In the genomic region with DNA sequence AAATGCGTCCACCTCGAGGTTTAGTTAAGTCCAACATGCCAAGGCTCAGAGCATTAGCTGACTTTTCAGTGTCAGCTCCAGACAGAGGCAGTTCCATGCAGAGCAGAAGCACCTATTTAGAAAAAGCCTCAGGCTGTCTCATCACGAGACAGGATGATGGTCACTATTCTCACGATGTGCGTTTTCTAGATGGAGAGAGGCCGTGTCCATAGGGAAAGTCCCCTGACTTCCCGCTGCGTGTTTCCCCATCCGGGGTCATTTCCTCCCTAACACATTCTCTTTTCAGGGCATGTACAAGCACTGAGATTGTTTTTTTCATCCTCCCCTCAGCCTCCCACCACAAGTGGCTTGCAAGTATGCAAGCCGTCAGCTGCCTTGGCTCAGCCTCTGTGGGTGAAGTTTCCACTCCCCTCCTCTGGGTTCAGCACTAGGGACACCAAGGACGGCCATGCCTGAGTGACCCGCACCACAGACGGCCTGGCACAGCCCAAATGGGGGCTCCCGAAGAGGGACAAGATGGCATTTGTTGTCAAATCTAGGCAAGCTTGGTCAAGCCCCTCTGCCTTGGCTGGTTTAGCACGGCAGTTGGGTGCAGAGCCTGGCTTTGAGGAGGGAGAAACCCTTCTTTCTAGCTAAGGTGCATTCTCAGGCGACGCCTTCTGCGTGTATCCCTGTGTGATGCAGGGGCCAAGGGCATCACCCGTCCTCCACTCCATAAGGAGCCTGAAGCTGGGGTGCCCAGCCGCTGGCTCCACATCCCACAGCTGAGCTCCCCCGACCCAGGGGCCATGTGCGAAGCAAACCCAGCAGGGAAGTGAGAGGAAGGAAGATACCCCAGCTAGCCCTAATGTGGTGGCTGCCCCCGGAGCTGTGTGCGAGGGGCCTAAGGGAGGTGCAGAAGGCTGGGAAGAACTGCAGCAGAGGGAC, we compare ENCODE assay signal across 27 cellular contexts. TPM values are rescaled to one million over a fixed set of nuclear protein-coding genes. Genes with fewer than 3 reads are reported as not detected.
DNase-seq lines count a peak whose midpoint lies in the region; ATAC-seq and TF ChIP-seq lines count a peak whose summit lies in the region.
"Had no signal": no experiment of that assay in that cellular context is flagged by ENCODE, and none has a peak within 500 bp of the region (broad histone marks: within the 10 kb centered on the region; RNA-seq: fewer than 3 reads in every experiment).

No MANE protein-coding gene starts in this region.

- H4K20me1 ChIP-seq in IMR-90 (ENCODE audit: insufficient read depth, low read length) (no peaks in the 10 kb centered on the region), osteoblast (ENCODE audit: insufficient read depth, low read length) (no peaks in the 10 kb centered on the region)

- no peak overlapping the region for H3K18ac ChIP-seq in IMR-90 (ENCODE audit: low read depth, low read length)

- intact Hi-C loops in IMR-90 (cut with micrococcal nuclease): no loop called here
- intact Hi-C loops in esophagus squamous epithelium (cut with DNase I): no loop called here

- no peak for TF ChIP-seq RAD21 in IMR-90 (IDR thresholded peaks at IDR 0.05; ENCODE audit: low read length)

- in situ Hi-C loops in IMR-90 (cut with MboI; ENCODE audit: low sequenced_read_pairs): no loop called here

- H3K27ac ChIP-seq in 22Rv1: peak overlapping the region; percentile 50; the same call in 1 of the 2 replicates
- H3K27ac ChIP-seq in IMR-90 (ENCODE audit: insufficient read depth, low read length): no peak overlapping the region
- H3K27ac ChIP-seq in esophagus squamous epithelium: peak overlapping the region; percentile 37 to 92 (median 63)
- no peak overlapping the region for H3K27ac ChIP-seq in osteoblast (ENCODE audit: low read depth, low read length)
- H3K27ac ChIP-seq: ascending aorta, colonic mucosa had no signal

- TF ChIP-seq CTCF in 22Rv1 (IDR thresholded peaks at IDR 0.05) (no peak), IMR-90 (conservative IDR thresholded peaks at IDR 0.05; ENCODE audit: low read depth, low read length) (no peak), esophagus squamous epithelium (IDR thresholded peaks at IDR 0.05) (no peak), osteoblast (IDR thresholded peaks at IDR 0.05; ENCODE audit: extremely low read depth, low read depth, low read length) (no peak)

- H3K14ac ChIP-seq in IMR-90 (replicated peaks; ENCODE audit: low read depth, low read length): no peak overlapping the region

- H3K9me1 ChIP-seq in IMR-90 (ENCODE audit: insufficient read depth, low read length): peaks cover 12% of the 10 kb centered on the region; the same call in 1 of the 2 replicates

- H2AFZ ChIP-seq in IMR-90 (replicated peaks; ENCODE audit: low read length, poor library complexity) (no peak overlapping the region), osteoblast (ENCODE audit: low read length) (no peak overlapping the region)

- no peaks in the 10 kb centered on the region for H3K36me3 ChIP-seq in IMR-90 (ENCODE audit: control insufficient read depth, insufficient read depth, low read length)
- no peaks in the 10 kb centered on the region for H3K36me3 ChIP-seq in esophagus squamous epithelium
- no peaks in the 10 kb centered on the region for H3K36me3 ChIP-seq in osteoblast (ENCODE audit: insufficient read depth, low read length)
- H3K36me3 ChIP-seq: ascending aorta, colonic mucosa had no signal

- H3K23ac ChIP-seq in IMR-90 (ENCODE audit: low read depth, low read length): no peak overlapping the region

- dilution Hi-C loops in IMR-90 (cut with HindIII; ENCODE audit: low sequenced_read_pairs, unreplicated experiment): no loop called here

- TF ChIP-seq POLR2A in IMR-90 (IDR thresholded peaks at IDR 0.05; ENCODE audit: low read depth, low read length) (no peak), esophagus squamous epithelium (IDR thresholded peaks at IDR 0.05) (no peak)

- H4K8ac ChIP-seq in IMR-90 (ENCODE audit: low read depth in 2 of 2, low read length in 2 of 2): no peak overlapping the region

- no peak for ATAC-seq in IMR-90 (ENCODE audit: low read depth)
- ATAC-seq in HG03095 (IDR thresholded peaks at IDR 0.05; ENCODE audit: unreplicated experiment): no peak
- ATAC-seq: CD8-positive, alpha-beta T cell had no signal

- H3K79me1 ChIP-seq in IMR-90 (ENCODE audit: low read depth in 1 of 2, low read length in 2 of 2): no peaks in the 10 kb centered on the region

- no peak overlapping the region for H3K4ac ChIP-seq in IMR-90 (ENCODE audit: low read depth, low read length)

- no peak overlapping the region for H4K5ac ChIP-seq in IMR-90 (ENCODE audit: low read depth, low read length)

- peaks cover 50% of the 10 kb centered on the region for H3K27me3 ChIP-seq in IMR-90 (ENCODE audit: control insufficient read depth, insufficient read depth, low read length)
- H3K27me3 ChIP-seq in esophagus squamous epithelium: no peaks in the 10 kb centered on the region
- peaks cover 28% of the 10 kb centered on the region for H3K27me3 ChIP-seq in osteoblast (ENCODE audit: insufficient read depth, low read length)
- H3K27me3 ChIP-seq: ascending aorta, colonic mucosa had no signal

- no peaks in the 10 kb centered on the region for H3K79me2 ChIP-seq in osteoblast (ENCODE audit: insufficient read depth, low read length)

- H3K9ac ChIP-seq in IMR-90 (ENCODE audit: low read depth, low read length): no peak overlapping the region

- no peak overlapping the region for H2BK120ac ChIP-seq in IMR-90 (ENCODE audit: low read depth, low read length)

- no peak overlapping the region for H2BK15ac ChIP-seq in IMR-90 (ENCODE audit: low read depth, low read length)

- no peak overlapping the region for H3K56ac ChIP-seq in IMR-90 (ENCODE audit: extremely low read depth, insufficient read depth, low read length)

- CTCF ChIA-PET in IMR-90 (lab: Yijun Ruan, JAX): no interaction called here

- H2BK5ac ChIP-seq in IMR-90 (ENCODE audit: low read depth, low read length, poor library complexity, severe bottlenecking): no peak overlapping the region

- no peak overlapping the region for H2BK20ac ChIP-seq in IMR-90 (ENCODE audit: low read depth, low read length)

- H4K91ac ChIP-seq in IMR-90 (ENCODE audit: insufficient read depth, low read depth, low read length): no peak overlapping the region

- H3K4me1 ChIP-seq in IMR-90 (ENCODE audit: control insufficient read depth, insufficient read depth, low read length): no peaks in the 10 kb centered on the region
- peaks cover 38 to 92% (median 54%) of the 10 kb centered on the region in 3 donors for H3K4me1 ChIP-seq in esophagus squamous epithelium
- no peaks in the 10 kb centered on the region for H3K4me1 ChIP-seq in osteoblast (ENCODE audit: insufficient read depth, low read length)
- H3K4me1 ChIP-seq: ascending aorta, colonic mucosa had no signal

- DNase-seq in IMR-90: peak; percentile 6
- no peak for DNase-seq in esophagus squamous epithelium (lab: John Stamatoyannopoulos, UW)
- DNase-seq in osteoblast (ENCODE audit: insufficient read length, low spot score, missing footprints): peak; percentile 85
- DNase-seq in COLO668 (lab: John Stamatoyannopoulos, UW; ENCODE audit: unreplicated experiment): no peak
- no peak for DNase-seq in NCI-H128 (lab: John Stamatoyannopoulos, UW; ENCODE audit: unreplicated experiment)
- no peak for DNase-seq in HCEC 1CT
- DNase-seq: activated CD4-positive, alpha-beta T cell treated with anti-CD3 and anti-CD28 coated beads, Interleukin-2, amount 50 U/mL, for 1 hour; activated naive CD4-positive, alpha-beta T cell treated with anti-CD3 and anti-CD28 coated beads, Interleukin-2, amount 10 ng/mL, durations not matched to agents 7 days and 5 days; CD8-positive, alpha-beta T cell; colonic mucosa; DND-41; foreskin fibroblast; hypothalamus; NCI-H187; NCI-H345; NK-92 treated with Interleukin-12 subunit alpha and Interleukin-12 subunit beta, amount 100 ng/mL, for 24 hours; RPMI8226; stimulated activated CD4-positive, alpha-beta T cell treated with anti-CD3 and anti-CD28 coated beads, Interleukin-12 subunit alpha, Interleukin-12 subunit beta, amount 100 ng/mL, for 4 hours; stimulated activated CD8-positive, alpha-beta memory T cell treated with anti-CD3 and anti-CD28 coated beads, Interleukin-4, amount 100 ng/mL, for 48 hours had no signal

- WGBS in IMR-90 (ENCODE audit: extremely low coverage in 2 of 2, insufficient read length in 1 of 2), 2 experiments: 76% methylated on average over 9 of the region's 24 CpGs; no CpG with 5 or more reads in 1 of the 2 experiments
- 56 to 66% methylated on average over 11 to 12 of the region's 24 CpGs for WGBS in esophagus squamous epithelium, 2 donors

- H2AK9ac ChIP-seq in IMR-90 (replicated peaks; ENCODE audit: low read depth, low read length, poor library complexity): peak overlapping the region; percentile 5

- no peak overlapping the region for H2AK5ac ChIP-seq in IMR-90 (ENCODE audit: low read depth, low read length)

- H3K4me3 ChIP-seq in IMR-90 (ENCODE audit: insufficient read depth, low read depth, low read length) (no peak overlapping the region), esophagus squamous epithelium (no peak overlapping the region), osteoblast (ENCODE audit: insufficient read depth, low read length) (no peak overlapping the region)
- H3K4me3 ChIP-seq: ascending aorta, colonic mucosa had no signal

- POLR2A ChIA-PET in IMR-90 (lab: Charles Lee; ENCODE audit: unreplicated experiment): no interaction called here

- BruUV-seq in IMR-90 (replicated peaks; lab: Mats Ljungman, UMichigan): no TSS peak

- H3K4me2 ChIP-seq in IMR-90 (ENCODE audit: low read depth, low read length): no peak overlapping the region
- H3K4me2 ChIP-seq in osteoblast (ENCODE audit: insufficient read depth, low read length): no peak overlapping the region

- no peaks in the 10 kb centered on the region for H3K9me3 ChIP-seq in IMR-90 (ENCODE audit: control insufficient read depth, insufficient read depth, low read length)
- H3K9me3 ChIP-seq in esophagus squamous epithelium: no peaks in the 10 kb centered on the region
- no peaks in the 10 kb centered on the region for H3K9me3 ChIP-seq in osteoblast (ENCODE audit: low read depth, low read length)
- H3K9me3 ChIP-seq: ascending aorta, colonic mucosa had no signal

TF ChIP-seq in IMR-90, 13 proteins besides CTCF, POLR2A, EP300 and RAD21 (continues in another document):
- TF ChIP-seq RCOR1 (IDR thresholded peaks at IDR 0.05; ENCODE audit: insufficient replicate concordance, low read length) (no peak), FOS (IDR thresholded peaks at IDR 0.05; ENCODE audit: low read depth, low read length) (no peak), MXI1 (IDR thresholded peaks at IDR 0.05; ENCODE audit: borderline replicate concordance, low read depth, low read length) (no peak)

RNA-seq across cellular contexts. Expression of a gene that starts 2.9 kb away (rescaled TPM):
- total RNA-seq in IMR-90 (2012; rRNA removed) (not detected in 2 replicates), esophagus squamous epithelium (100 to 1,000 TPM in 1 of 4 donors, 10 to 100 TPM in 3; 14.5 to 148 (median 22.6) TPM), osteoblast (not detected in 2 replicates)
- polyA plus RNA-seq in IMR-90 (2012; rRNA removed): not detected in 2 replicates
- polyA plus RNA-seq in IMR-90 (2012; cell fraction: cytosol; rRNA removed): not detected in 2 replicates
- polyA plus RNA-seq in IMR-90 (2012; cell fraction: nucleus; rRNA removed; ENCODE audit: low replicate concordance): not detected in 2 replicates
- total RNA-seq: ascending aorta; CD8-positive, alpha-beta T cell; colonic mucosa; kidney epithelial cell; mesenteric fat pad; pulmonary artery endothelial cell had no signal
- polyA plus RNA-seq: IgD-negative memory B cell, neural cell had no signal

RNA-seq across cellular contexts. Expression of a gene that starts 22.5 kb away (rescaled TPM):
- total RNA-seq in IMR-90 (2012; rRNA removed) (not detected in 2 replicates), esophagus squamous epithelium (100 to 1,000 TPM; 196 to 799 (median 315) TPM), osteoblast (not detected in 2 replicates)
- polyA plus RNA-seq in IMR-90 (2012; rRNA removed): not detected in 2 replicates
- not detected in 2 replicates for polyA plus RNA-seq in IMR-90 (2012; cell fraction: cytosol; rRNA removed)
- polyA plus RNA-seq in IMR-90 (2012; cell fraction: nucleus; rRNA removed; ENCODE audit: low replicate concordance): not detected in 2 replicates
- total RNA-seq: ascending aorta; CD8-positive, alpha-beta T cell; kidney epithelial cell; mesenteric fat pad; pulmonary artery endothelial cell had no signal
- polyA plus RNA-seq: IgD-negative memory B cell, neural cell had no signal

Comparison
In these comparisons a context has a peak if more than half of its experiments do, and no peak if none do; other contexts are left out.
1. H3K27ac ChIP-seq: peak in 22Rv1 (single experiment) and esophagus squamous epithelium (4 of 4); none in IMR-90 (single experiment) and osteoblast (single experiment).
2. DNase-seq: peak in IMR-90 (single experiment) and osteoblast (single experiment); none in esophagus squamous epithelium (single experiment), COLO668 (single experiment), NCI-H128 (single experiment) and HCEC 1CT (single experiment).
3. RNA of a gene that starts 2.9 kb away (total RNA-seq): 14.5 to 148 TPM in esophagus squamous epithelium; not detected in IMR-90 and not detected in osteoblast; every median in the first group is over 10 times any median in the second.
4. RNA of a gene that starts 22.5 kb away (total RNA-seq): 196 to 799 TPM in esophagus squamous epithelium; not detected in IMR-90 and not detected in osteoblast; every median in the first group is over 100 times any median in the second.